In genomic region chrX:118495061-118495921, GRCh38 we compare ENCODE assay signal across 9 cellular contexts. TPM values are rescaled to one million over a fixed set of nuclear protein-coding genes. Genes with fewer than 3 reads are reported as not detected.
DNase-seq lines count a peak whose midpoint lies in the region; ATAC-seq, FAIRE-seq and TF ChIP-seq lines count a peak whose summit lies in the region.
"Had no signal": no experiment of that assay in that cellular context is flagged by ENCODE, and none has a peak within 500 bp of the region (broad histone marks: within the 10 kb centered on the region; RNA-seq: fewer than 3 reads in every experiment).

Gene DOCK11, plus strand, starts transcription at chrX:118495815. Its CDS starts 157 bp downstream, at chrX:118495972.

- 10% methylated on average over 7 of the region's 64 CpGs; no CpG with 5 or more reads in 1 of the 2 experiments for WGBS in H1 (ENCODE audit: extremely low coverage in 1 of 2, insufficient coverage in 1 of 2, insufficient read length in 1 of 2, insufficient replicate concordance in 2 of 2, low coverage in 1 of 2, low lambda C conversion rate in 2 of 2, missing lambda C conversion rate in 1 of 2), 2 experiments

- H2BK120ac ChIP-seq in H1 (replicated peaks; ENCODE audit: low read depth, low read length) = no peak within 1 kb of the TSS

- H3K4me1 ChIP-seq in H1 (replicated peaks in 1 of 4; ENCODE audit: control insufficient read depth in 3 of 4, insufficient read depth in 4 of 4, low read length in 3 of 4) = peaks cover 0 to 12% (median 8%) of the 10 kb centered on the region in 4 experiments; a peak in 4 of 7 replicates

- peak within 1 kb of the TSS; percentile 78 for H3K18ac ChIP-seq in H1 (ENCODE audit: extremely low read depth, low read length)

- no peak; a peak in 1 of 3 replicates for TF ChIP-seq POLR2A in H1 (IDR thresholded peaks at IDR 0.05; ENCODE audit: control extremely low read depth in 1 of 2, low read depth in 2 of 2, low read length in 2 of 2)

- DNase-seq in BJ (ENCODE audit: low read depth) = peak; percentile 57
- DNase-seq in GM19238 (ENCODE audit: insufficient read length, low spot score) = peak; percentile 64
- DNase-seq in NOMO-1 treated with DMSO at 0.1 percent for 48 hours (lab: John Stamatoyannopoulos, UW; ENCODE audit: unreplicated experiment) = peak; percentile 86
- DNase-seq in activated CD8-positive, alpha-beta memory T cell treated with anti-CD3 and anti-CD28 coated beads for 4 hours (ENCODE audit: low read depth in 2 of 2) = peak; percentile 60 to 68
- DNase-seq in H1 (ENCODE audit: low read depth in 1 of 2, low spot score in 2 of 2) = peak; percentile 43 to 61
- peak; percentile 91 for DNase-seq in mesenteric fat pad (ENCODE audit: low spot score)
- peak; percentile 69 for DNase-seq in stimulated activated CD8-positive, alpha-beta memory T cell treated with anti-CD3 and anti-CD28 coated beads, Interleukin-12 subunit alpha, Interleukin-12 subunit beta, amount 100 ng/mL, for 4 hours (ENCODE audit: low read depth)

- H4K20me1 ChIP-seq in H1 (replicated peaks in 1 of 2; ENCODE audit: control insufficient read depth in 1 of 2, insufficient read depth in 2 of 2, low read length in 2 of 2) = no peaks in the 10 kb centered on the region

- peak within 1 kb of the TSS; percentile 16 for H3K56ac ChIP-seq in H1 (replicated peaks; ENCODE audit: insufficient read length, low read depth, low read length)

- CTCF ChIA-PET in BJ (lab: Yijun Ruan, JAX) (interaction anchor here (0.5 to 2.4 kb wide), 7 partner anchors 26 to 282 kb away, joined by 3 to 7 read pairs (median 3); no protein-coding TSS in a partner anchor), H1 (lab: Charles Lee; ENCODE audit: partially characterized antibody) (interaction anchor here (0.6 to 2.0 kb wide), 3 partner anchors 35 to 106 kb away, joined by 3 to 9 read pairs (median 3); no protein-coding TSS in a partner anchor)

- no peak within 1 kb of the TSS for H2BK20ac ChIP-seq in H1 (ENCODE audit: low read length)

- no peaks in the 10 kb centered on the region for H3K79me1 ChIP-seq in H1 (ENCODE audit: low read depth, low read length)

- peak within 1 kb of the TSS; percentile 74 for H4K91ac ChIP-seq in H1 (replicated peaks; ENCODE audit: insufficient read length, low read length)

- peak within 1 kb of the TSS; percentile 46 to 74 (median 57); a peak in 6 of 7 replicates for H3K9ac ChIP-seq in H1 (replicated peaks in 1 of 4; ENCODE audit: extremely low read depth in 1 of 4, low read depth in 3 of 4, low read length in 3 of 4)

- 0 out of 2 replicates have a peak within 1 kb of the TSS, but pooled peaks have one; percentile 77 for H2BK12ac ChIP-seq in H1 (ENCODE audit: low read depth, low read length)

- no peak within 1 kb of the TSS for H3K23ac ChIP-seq in H1 (ENCODE audit: insufficient read length)

- H2BK5ac ChIP-seq in H1 (ENCODE audit: low read depth, low read length) = no peak within 1 kb of the TSS; the same call in 1 of the 2 replicates

- peaks cover 5% of the 10 kb centered on the region; the same call in 1 of the 2 replicates for H3K23me2 ChIP-seq in H1 (ENCODE audit: low read depth, low read length)

- no peak within 1 kb of the TSS for H3K14ac ChIP-seq in H1 (ENCODE audit: insufficient read length)

- TF ChIP-seq CTCF in BJ (IDR thresholded peaks at IDR 0.05; ENCODE audit: insufficient read depth, low read depth, low read length) (no peak), H1 (IDR thresholded peaks at IDR 0.05; ENCODE audit: control extremely low read depth in 1 of 3, insufficient read depth in 1 of 3, low read depth in 1 of 3, low read length in 3 of 3) (no peak)

- H3K4ac ChIP-seq in H1 (replicated peaks; ENCODE audit: insufficient read length, low read depth, low read length) = no peak within 1 kb of the TSS

- no peak for TF ChIP-seq EP300 in H1 (IDR thresholded peaks at IDR 0.05; ENCODE audit: borderline replicate concordance in 1 of 2, low read depth in 2 of 2, low read length in 2 of 2)

- TF ChIP-seq RAD21 in H1 (IDR thresholded peaks at IDR 0.05 in 1 of 2, conservative IDR thresholded peaks at IDR 0.05 in 1 of 2; ENCODE audit: low read depth in 2 of 2, low read length in 2 of 2) = no peak

- peak within 1 kb of the TSS; percentile 70; the same call in 1 of the 2 replicates for H2AFZ ChIP-seq in H1 (ENCODE audit: low read length)

- H3K79me2 ChIP-seq in H1 (ENCODE audit: control insufficient read depth in 1 of 2, insufficient read depth in 2 of 2, low read length in 2 of 2) = peaks cover 0 to 8% of the 10 kb centered on the region in 2 experiments; a peak in 1 of 4 replicates

- no peak within 1 kb of the TSS; the same call in 1 of the 2 replicates for H3K27ac ChIP-seq in H1 (ENCODE audit: low read depth, low read length)

- H3K4me3 ChIP-seq in BJ (ENCODE audit: low read depth, low read length) (peak within 1 kb of the TSS; percentile 77), H1 (ENCODE audit: extremely low read depth in 1 of 4, insufficient read depth in 2 of 4, low read depth in 3 of 4, low read length in 4 of 4) (peak within 1 kb of the TSS; percentile 61 to 76 (median 66))

- POLR2A ChIA-PET in BJ (lab: Charles Lee) = interaction anchor here (0.6 to 1.2 kb wide), 2 partner anchors 106 to 134 kb away, joined by 3 to 6 read pairs; no protein-coding TSS in a partner anchor
- POLR2A ChIA-PET in H1 (lab: Charles Lee; ENCODE audit: partially characterized antibody) = interaction anchor here (0.6 to 1.1 kb wide), 4 partner anchors 23 to 1296 kb away, joined by 3 to 4 read pairs (median 3); partner anchors contain the start of gene RPL39

- H4K5ac ChIP-seq in H1 (ENCODE audit: insufficient read length, low read depth, low read length) = peak within 1 kb of the TSS; percentile 72

- H3K36me3 ChIP-seq in BJ (ENCODE audit: control insufficient read depth, insufficient read depth, low read length) = no peaks in the 10 kb centered on the region
- H3K36me3 ChIP-seq in H1 (ENCODE audit: control insufficient read depth in 2 of 4, insufficient read depth in 4 of 4, low read length in 3 of 4) = no peaks in the 10 kb centered on the region

- no peak for FAIRE-seq in H1 (lab: Jason Lieb, UNC)
- FAIRE-seq: colon had no signal

- peak within 1 kb of the TSS; percentile 81; the same call in 1 of the 2 replicates for H4K8ac ChIP-seq in H1 (ENCODE audit: extremely low read depth, insufficient read depth, low read length)

- peak; percentile 54 for ATAC-seq in HG03439 (IDR thresholded peaks at IDR 0.05; ENCODE audit: unreplicated experiment)

- peak within 1 kb of the TSS; percentile 94 to 98 for H3K4me2 ChIP-seq in H1 (ENCODE audit: insufficient read depth in 1 of 2, low read depth in 2 of 2, low read length in 2 of 2)

- H2AK5ac ChIP-seq in H1 (ENCODE audit: low read depth, low read length) = no peak within 1 kb of the TSS

- no peaks in the 10 kb centered on the region for H3K9me3 ChIP-seq in H1 (ENCODE audit: insufficient read depth in 2 of 2, low read depth in 1 of 2, low read length in 1 of 2)

- no peaks in the 10 kb centered on the region for H3K27me3 ChIP-seq in BJ (ENCODE audit: control insufficient read depth, insufficient read depth, low read length)
- peaks cover 0 to 15% (median 9%) of the 10 kb centered on the region in 4 experiments; a peak in 6 of 7 replicates for H3K27me3 ChIP-seq in H1 (replicated peaks in 1 of 4; ENCODE audit: control insufficient read depth in 3 of 4, extremely low read depth in 1 of 4, insufficient read depth in 3 of 4, low read length in 3 of 4)

- no peak within 1 kb of the TSS for H2BK15ac ChIP-seq in H1 (ENCODE audit: low read length)

TF ChIP-seq in H1, 55 proteins besides CTCF, POLR2A, EP300 and RAD21 (continues in another document):
- TF ChIP-seq CHD2 (IDR thresholded peaks at IDR 0.05; ENCODE audit: low read length) (peak; percentile 39; the same call in 1 of the 2 replicates), POLR2AphosphoS5 (IDR thresholded peaks at IDR 0.05; ENCODE audit: low read depth, low read length) (no peak; the same call in 1 of the 2 replicates), TCF12 (IDR thresholded peaks at IDR 0.05; ENCODE audit: low read depth, low read length) (no peak), TAF7 (optimal IDR thresholded peaks at IDR 0.05; ENCODE audit: borderline replicate concordance, low read depth, low read length) (no peak), SIRT6 (IDR thresholded peaks at IDR 0.05; ENCODE audit: low read length) (no peak), CHD1 (IDR thresholded peaks at IDR 0.05; ENCODE audit: low read depth, low read length) (no peak), NANOG (IDR thresholded peaks at IDR 0.05; ENCODE audit: insufficient read depth, low read depth, low read length, poor library complexity, severe bottlenecking) (no peak), ASH2L (IDR thresholded peaks at IDR 0.05; ENCODE audit: low read length) (no peak), CBX8 (IDR thresholded peaks at IDR 0.05; ENCODE audit: borderline replicate concordance, low read depth, low read length) (no peak), YY1 (IDR thresholded peaks at IDR 0.05; ENCODE audit: low read depth, low read length) (no peak), CREB1 (IDR thresholded peaks at IDR 0.05) (no peak), SRF (IDR thresholded peaks at IDR 0.05; ENCODE audit: low read depth, low read length) (no peak), HDAC2 (IDR thresholded peaks at IDR 0.05; ENCODE audit: borderline replicate concordance in 1 of 2, low read depth in 2 of 2, low read length in 2 of 2) (no peak), ATF3 (IDR thresholded peaks at IDR 0.05; ENCODE audit: insufficient read depth, low read depth, low read length) (no peak), SAP30 (IDR thresholded peaks at IDR 0.05; ENCODE audit: insufficient read depth, insufficient replicate concordance, low read length) (no peak)
- TF ChIP-seq, protein P1, sequence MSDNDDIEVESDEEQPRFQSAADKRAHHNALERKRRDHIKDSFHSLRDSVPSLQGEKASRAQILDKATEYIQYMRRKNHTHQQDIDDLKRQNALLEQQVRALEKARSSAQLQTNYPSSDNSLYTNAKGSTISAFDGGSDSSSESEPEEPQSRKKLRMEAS (IDR thresholded peaks at IDR 0.05) = peak; percentile 74

RNA-seq across cellular contexts. Expression of gene DOCK11, which starts in this region (rescaled TPM):
- polyA plus RNA-seq in BJ (2011; rRNA removed) (10.3 and 22.5 TPM in 2 replicates), H1 (2011; rRNA removed) (2.8 and 4.9 TPM in 2 replicates)
- polyA minus RNA-seq in BJ (2011; rRNA and poly(A)+ RNA removed) = 12.7 and 18.1 TPM in 2 replicates
- total RNA-seq in H1 (2021; fragmentation: NEBNext Ultra II Directional; extraction: Animal tissue kit (Norgen Biotek cat#: 25700)) = 11.9 and 12.0 TPM in 2 replicates
- polyA plus RNA-seq in H1 (2011; cell fraction: cytosol; rRNA removed) = 7.8 TPM
- 2.6 TPM for polyA plus RNA-seq in H1 (2011; cell fraction: nucleus; rRNA removed)
- polyA plus RNA-seq in H1 (2012, experiment 1 of 2) = 6.5 to 8.9 TPM (median 7.8 TPM) in 4 replicates
- 0.84 TPM for polyA plus RNA-seq in H1 (2012, experiment 2 of 2)
- 6.1 TPM for polyA plus RNA-seq in H1 (2013, experiment 1 of 2)
- polyA plus RNA-seq in H1 (2013, experiment 2 of 2) = 6.5 TPM
- 9.8 and 15.2 TPM in 2 replicates for polyA minus RNA-seq in H1 (2011; rRNA and poly(A)+ RNA removed)
- polyA minus RNA-seq in H1 (2011; cell fraction: cytosol; rRNA and poly(A)+ RNA removed) = 6.5 TPM
- 13.7 TPM for polyA minus RNA-seq in H1 (2011; cell fraction: nucleus; rRNA and poly(A)+ RNA removed)
- 117 TPM for total RNA-seq in mesenteric fat pad
